8 cellular contexts compared by ENCODE assay signal in genomic region chr14:68976160-68977067, GRCh38. TPM values are rescaled to one million over a fixed set of nuclear protein-coding genes. Genes with fewer than 3 reads are reported as not detected.
A peak's percentile ranks its signal among the peaks of the same experiment; 100 is the strongest.
DNase-seq lines count a peak whose midpoint lies in the region; ATAC-seq, FAIRE-seq and TF ChIP-seq lines count a peak whose summit lies in the region.

No MANE protein-coding gene starts in this region.

- H3K9me3 ChIP-seq in A549 (no peaks in the 10 kb centered on the region), MG63 (no peaks in the 10 kb centered on the region), duodenal mucosa (ENCODE audit: control insufficient read depth in 1 of 2, low read length in 2 of 2) (no peaks in the 10 kb centered on the region), mucosa of rectum (ENCODE audit: control insufficient read depth in 2 of 2, low read length in 2 of 2) (no peaks in the 10 kb centered on the region)

- POLR2A ChIA-PET in A549 (lab: Yijun Ruan, JAX) = interaction anchor here (0.8 to 1.3 kb wide), 4 partner anchors 24 to 92 kb away, joined by 3 to 5 read pairs (median 4); no protein-coding TSS in a partner anchor

- DNase-seq in A549 (ENCODE audit: low read depth in 1 of 2, low spot score in 1 of 2) = no peak
- peak; percentile 51 for DNase-seq in MG63
- no peak for DNase-seq in NCI-H226
- no peak for DNase-seq in foreskin melanocyte
- DNase-seq in NCI-H2107 (lab: John Stamatoyannopoulos, UW) = no peak

- ATAC-seq in A549 = no peak
- ATAC-seq in GM19463 (IDR thresholded peaks at IDR 0.05; ENCODE audit: unreplicated experiment) = no peak

- H3K4me2 ChIP-seq in A549 = peak overlapping the region; percentile 79

- FAIRE-seq in A549 (lab: Jason Lieb, UNC) = no peak

- H3K36me3 ChIP-seq in MG63 (peaks cover 57% of the 10 kb centered on the region), duodenal mucosa (ENCODE audit: control insufficient read depth in 1 of 2, insufficient read depth in 2 of 2, low read length in 2 of 2) (peaks cover 3 to 7% of the 10 kb centered on the region in 2 donors), mucosa of rectum (ENCODE audit: control insufficient read depth in 2 of 2, insufficient read depth in 2 of 2, low read length in 2 of 2) (peaks cover 0 to 9% of the 10 kb centered on the region in 2 donors)

- H3K9ac ChIP-seq in duodenal mucosa (ENCODE audit: low read depth in 1 of 2, low read length in 2 of 2) (peak overlapping the region; percentile 30 to 50), mucosa of rectum (ENCODE audit: low read depth in 1 of 2, low read length in 2 of 2) (peak overlapping the region; percentile 76 to 90)

- CTCF ChIA-PET in A549 (lab: Yijun Ruan, JAX) = interaction anchor here (1.0 to 2.9 kb wide), 16 partner anchors 8 to 131 kb away, joined by 3 to 15 read pairs (median 4); no protein-coding TSS in a partner anchor

- peak overlapping the region; percentile 96 to 99 for H3K27ac ChIP-seq in A549
- H3K27ac ChIP-seq in duodenal mucosa (ENCODE audit: low read depth, low read length) = peak overlapping the region; percentile 92
- peak overlapping the region; percentile 91 to 92 for H3K27ac ChIP-seq in mucosa of rectum (ENCODE audit: low read depth in 2 of 2, low read length in 2 of 2)

- H3K4me1 ChIP-seq in A549 = peaks cover 65% of the 10 kb centered on the region
- peaks cover 25 to 30% of the 10 kb centered on the region in 2 donors for H3K4me1 ChIP-seq in duodenal mucosa (ENCODE audit: control insufficient read depth in 1 of 2, insufficient read depth in 2 of 2, low read length in 2 of 2)
- H3K4me1 ChIP-seq in mucosa of rectum (ENCODE audit: control insufficient read depth in 2 of 2, insufficient read depth in 2 of 2, low read length in 2 of 2) = peaks cover 25 to 35% of the 10 kb centered on the region in 2 donors

- H3K27me3 ChIP-seq in MG63 = no peaks in the 10 kb centered on the region
- no peaks in the 10 kb centered on the region for H3K27me3 ChIP-seq in duodenal mucosa (ENCODE audit: control insufficient read depth in 1 of 2, insufficient read depth in 2 of 2, low read length in 2 of 2)
- no peaks in the 10 kb centered on the region for H3K27me3 ChIP-seq in mucosa of rectum (ENCODE audit: control insufficient read depth in 2 of 2, insufficient read depth in 2 of 2, low read length in 2 of 2)

- H3K4me3 ChIP-seq in A549 (peak overlapping the region; percentile 98), MG63 (peak overlapping the region; percentile 88), duodenal mucosa (ENCODE audit: low read depth in 1 of 2, low read length in 2 of 2) (peak overlapping the region; percentile 51 to 77), mucosa of rectum (ENCODE audit: low read length in 2 of 2) (peak overlapping the region in 1 of 2 donors; percentile 86)

- TF ChIP-seq CTCF in A549 (IDR thresholded peaks at IDR 0.05) = no peak

- WGBS in A549 (ENCODE audit: missing lambda C conversion rate) = 74% methylated on average over 13 of the region's 13 CpGs

- TF ChIP-seq POLR2A in A549 (IDR thresholded peaks at IDR 0.05; ENCODE audit: low read length) = no peak

- no peak for TF ChIP-seq RAD21 in A549 (conservative IDR thresholded peaks at IDR 0.05 in 1 of 2, IDR thresholded peaks at IDR 0.05 in 1 of 2)

- TF ChIP-seq EP300 in A549 (IDR thresholded peaks at IDR 0.05) = no peak

TF ChIP-seq in A549, 52 proteins besides CTCF, POLR2A, EP300 and RAD21:
- no peak for TF ChIP-seq MAX (IDR thresholded peaks at IDR 0.05)
- no peak for TF ChIP-seq ZNF302 (CRISPR knock-in tag; IDR thresholded peaks at IDR 0.05)
- no peak for TF ChIP-seq ESRRA (IDR thresholded peaks at IDR 0.05; ENCODE audit: borderline replicate concordance, low read length)
- TF ChIP-seq MYC (IDR thresholded peaks at IDR 0.05; ENCODE audit: borderline replicate concordance, low read length) = no peak
- no peak for TF ChIP-seq ZC3H11A (IDR thresholded peaks at IDR 0.05)
- no peak for TF ChIP-seq HDAC2 (IDR thresholded peaks at IDR 0.05)
- TF ChIP-seq NPAS2 (CRISPR knock-in tag; IDR thresholded peaks at IDR 0.05; ENCODE audit: borderline replicate concordance) = no peak
- TF ChIP-seq RNF2 (IDR thresholded peaks at IDR 0.05; ENCODE audit: borderline replicate concordance, low read depth) = no peak
- TF ChIP-seq NFE2L2 (conservative IDR thresholded peaks at IDR 0.05; ENCODE audit: low read length) = no peak
- no peak for TF ChIP-seq CBX8 (IDR thresholded peaks at IDR 0.05)
- TF ChIP-seq KDM5A (IDR thresholded peaks at IDR 0.05) = no peak
- TF ChIP-seq EHMT2 (IDR thresholded peaks at IDR 0.05; ENCODE audit: low read depth) = no peak
- TF ChIP-seq, protein P1, sequence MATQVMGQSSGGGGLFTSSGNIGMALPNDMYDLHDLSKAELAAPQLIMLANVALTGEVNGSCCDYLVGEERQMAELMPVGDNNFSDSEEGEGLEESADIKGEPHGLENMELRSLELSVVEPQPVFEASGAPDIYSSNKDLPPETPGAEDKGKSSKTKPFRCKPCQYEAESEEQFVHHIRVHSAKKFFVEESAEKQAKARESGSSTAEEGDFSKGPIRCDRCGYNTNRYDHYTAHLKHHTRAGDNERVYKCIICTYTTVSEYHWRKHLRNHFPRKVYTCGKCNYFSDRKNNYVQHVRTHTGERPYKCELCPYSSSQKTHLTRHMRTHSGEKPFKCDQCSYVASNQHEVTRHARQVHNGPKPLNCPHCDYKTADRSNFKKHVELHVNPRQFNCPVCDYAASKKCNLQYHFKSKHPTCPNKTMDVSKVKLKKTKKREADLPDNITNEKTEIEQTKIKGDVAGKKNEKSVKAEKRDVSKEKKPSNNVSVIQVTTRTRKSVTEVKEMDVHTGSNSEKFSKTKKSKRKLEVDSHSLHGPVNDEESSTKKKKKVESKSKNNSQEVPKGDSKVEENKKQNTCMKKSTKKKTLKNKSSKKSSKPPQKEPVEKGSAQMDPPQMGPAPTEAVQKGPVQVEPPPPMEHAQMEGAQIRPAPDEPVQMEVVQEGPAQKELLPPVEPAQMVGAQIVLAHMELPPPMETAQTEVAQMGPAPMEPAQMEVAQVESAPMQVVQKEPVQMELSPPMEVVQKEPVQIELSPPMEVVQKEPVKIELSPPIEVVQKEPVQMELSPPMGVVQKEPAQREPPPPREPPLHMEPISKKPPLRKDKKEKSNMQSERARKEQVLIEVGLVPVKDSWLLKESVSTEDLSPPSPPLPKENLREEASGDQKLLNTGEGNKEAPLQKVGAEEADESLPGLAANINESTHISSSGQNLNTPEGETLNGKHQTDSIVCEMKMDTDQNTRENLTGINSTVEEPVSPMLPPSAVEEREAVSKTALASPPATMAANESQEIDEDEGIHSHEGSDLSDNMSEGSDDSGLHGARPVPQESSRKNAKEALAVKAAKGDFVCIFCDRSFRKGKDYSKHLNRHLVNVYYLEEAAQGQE (IDR thresholded peaks at IDR 0.05) = no peak
- no peak for TF ChIP-seq TP53 (CRISPR knock-in tag; IDR thresholded peaks at IDR 0.05)
- TF ChIP-seq, protein P2, sequence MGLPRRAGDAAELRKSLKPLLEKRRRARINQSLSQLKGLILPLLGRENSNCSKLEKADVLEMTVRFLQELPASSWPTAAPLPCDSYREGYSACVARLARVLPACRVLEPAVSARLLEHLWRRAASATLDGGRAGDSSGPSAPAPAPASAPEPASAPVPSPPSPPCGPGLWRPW (IDR thresholded peaks at IDR 0.05) = no peak
- no peak for TF ChIP-seq NR3C1 (IDR thresholded peaks at IDR 0.05)
TF ChIP-seq in A549: peak in this region for 0.

RNA-seq across cellular contexts. Expression of gene ACTN1, which starts 2.7 kb away (rescaled TPM):
- polyA plus RNA-seq in A549 (2011; rRNA removed) = 207 and 208 TPM in 2 replicates
- polyA plus RNA-seq in A549 (2012; cell fraction: cytosol; rRNA removed) = 265 and 286 TPM in 2 replicates
- polyA plus RNA-seq in A549 (2012; cell fraction: nucleus; rRNA removed) = 559 and 760 TPM in 2 replicates
- polyA plus RNA-seq in A549 (2017; fragmentation: RNase III; extraction: RNeasy Plus Mini Kit Qiagen cat#74134 plus additional on column Dnase treatment) = 245 to 269 TPM (median 252 TPM) in 3 replicates
- 580 and 586 TPM in 2 replicates for polyA minus RNA-seq in A549 (2011; rRNA and poly(A)+ RNA removed)
- total RNA-seq in MG63 (2014; rRNA removed; shearing (Covaris generic); ENCODE audit: low replicate concordance) = 61.9 and 80.5 TPM in 2 replicates
